ENCODE assay signal across 8 cellular contexts in the genomic region with DNA sequence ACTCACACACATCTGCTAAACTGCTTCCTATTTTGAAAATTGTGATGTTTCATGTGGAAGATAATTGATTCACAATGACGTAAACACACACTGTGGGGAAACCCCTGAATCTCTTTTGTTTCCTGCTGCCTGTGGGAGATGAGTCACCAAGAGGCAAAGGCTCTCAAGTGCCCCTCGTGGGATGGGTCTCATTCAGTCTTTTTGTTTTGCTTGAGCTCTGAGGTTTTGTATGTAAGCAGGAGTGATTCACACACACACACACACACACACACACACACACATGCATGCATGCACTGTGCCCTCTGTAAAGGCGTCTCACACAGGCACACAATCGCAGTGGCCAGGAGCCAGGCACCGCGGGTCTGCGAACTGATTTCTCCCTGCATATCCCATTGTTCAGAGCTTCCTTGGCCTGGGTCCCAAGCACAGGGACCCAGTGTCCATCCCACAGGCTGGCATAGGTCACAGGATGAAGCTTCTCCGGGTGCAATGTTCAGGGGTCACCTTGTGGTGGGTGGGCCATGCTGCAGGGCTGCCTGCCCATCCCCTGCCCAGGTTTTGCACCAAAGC. TPM values are rescaled to one million over a fixed set of nuclear protein-coding genes. Genes with fewer than 3 reads are reported as not detected.
A peak's percentile ranks its signal among the peaks of the same experiment; 100 is the strongest.
DNase-seq lines count a peak whose midpoint lies in the region; ATAC-seq and TF ChIP-seq lines count a peak whose summit lies in the region.

No MANE protein-coding gene starts in this region.

- no peak overlapping the region for H3K27ac ChIP-seq in IMR-90 (ENCODE audit: insufficient read depth, low read length)
- peak overlapping the region; percentile 57 for H3K27ac ChIP-seq in brain microvascular endothelial cell
- H3K27ac ChIP-seq in suprapubic skin: no peak overlapping the region

- no peak overlapping the region for H4K91ac ChIP-seq in IMR-90 (ENCODE audit: insufficient read depth, low read depth, low read length)

- peaks cover 3% of the 10 kb centered on the region; the same call in 1 of the 2 replicates for H3K4me1 ChIP-seq in IMR-90 (ENCODE audit: control insufficient read depth, insufficient read depth, low read length)
- peaks cover 15% of the 10 kb centered on the region for H3K4me1 ChIP-seq in suprapubic skin

- H3K9me3 ChIP-seq in IMR-90 (ENCODE audit: control insufficient read depth, insufficient read depth, low read length) (no peaks in the 10 kb centered on the region), suprapubic skin (no peaks in the 10 kb centered on the region)

- H4K8ac ChIP-seq in IMR-90 (ENCODE audit: low read depth in 2 of 2, low read length in 2 of 2): no peak overlapping the region

- H3K4me3 ChIP-seq in IMR-90 (ENCODE audit: insufficient read depth, low read depth, low read length): no peak overlapping the region
- no peak overlapping the region for H3K4me3 ChIP-seq in brain microvascular endothelial cell (ENCODE audit: low read depth, low read length)
- H3K4me3 ChIP-seq in suprapubic skin: no peak overlapping the region

- H3K36me3 ChIP-seq in IMR-90 (ENCODE audit: control insufficient read depth, insufficient read depth, low read length): no peaks in the 10 kb centered on the region
- H3K36me3 ChIP-seq in brain microvascular endothelial cell (replicated peaks): no peaks in the 10 kb centered on the region
- no peaks in the 10 kb centered on the region for H3K36me3 ChIP-seq in suprapubic skin

- H3K4me1 Mint-ChIP-seq in naive B cell (peaks cover 0 to 15% (median 5%) of the 10 kb centered on the region in 3 donors), type B pancreatic cell (ENCODE audit: unreplicated experiment) (peaks cover 39% of the 10 kb centered on the region)

- POLR2A ChIA-PET in IMR-90 (lab: Charles Lee; ENCODE audit: unreplicated experiment): no interaction called here

- TF ChIP-seq CTCF in IMR-90 (conservative IDR thresholded peaks at IDR 0.05; ENCODE audit: low read depth, low read length) (no peak), brain microvascular endothelial cell (IDR thresholded peaks at IDR 0.05; ENCODE audit: low read depth, low read length, missing control alignments) (no peak), type B pancreatic cell (conservative IDR thresholded peaks at IDR 0.05) (no peak), suprapubic skin (IDR thresholded peaks at IDR 0.05) (no peak)

- no peak overlapping the region for H2BK5ac ChIP-seq in IMR-90 (ENCODE audit: low read depth, low read length, poor library complexity, severe bottlenecking)

- H3K4ac ChIP-seq in IMR-90 (ENCODE audit: low read depth, low read length): no peak overlapping the region

- H4K5ac ChIP-seq in IMR-90 (ENCODE audit: low read depth, low read length): no peak overlapping the region

- no peak overlapping the region; the same call in 1 of the 2 replicates for H2AK5ac ChIP-seq in IMR-90 (ENCODE audit: low read depth, low read length)

- H3K36me3 Mint-ChIP-seq in naive B cell (no peaks in the 10 kb centered on the region), type B pancreatic cell (no peaks in the 10 kb centered on the region)

- in situ Hi-C loops in IMR-90 (cut with MboI; ENCODE audit: low sequenced_read_pairs): no loop called here
- in situ Hi-C loops in brain microvascular endothelial cell (cut with HindIII; ENCODE audit: low pct_ligation_motif_present, low sequenced_read_pairs): no loop called here

- CTCF ChIA-PET in IMR-90 (lab: Yijun Ruan, JAX): interaction anchor here (0.9 kb wide), 1 partner anchor 80 kb away, joined by 4 read pairs; no protein-coding TSS in a partner anchor

- H3K27me3 ChIP-seq in IMR-90 (ENCODE audit: control insufficient read depth, insufficient read depth, low read length) (no peaks in the 10 kb centered on the region; the same call in 1 of the 2 replicates), brain microvascular endothelial cell (replicated peaks) (no peaks in the 10 kb centered on the region), suprapubic skin (no peaks in the 10 kb centered on the region)

- no TSS peak for BruUV-seq in IMR-90 (replicated peaks; lab: Mats Ljungman, UMichigan)

- H3K23ac ChIP-seq in IMR-90 (ENCODE audit: low read depth, low read length): no peak overlapping the region

- H3K18ac ChIP-seq in IMR-90 (ENCODE audit: low read depth, low read length): no peak overlapping the region

- H3K27me3 Mint-ChIP-seq in naive B cell (no peaks in the 10 kb centered on the region), type B pancreatic cell (no peaks in the 10 kb centered on the region)

- H3K27ac Mint-ChIP-seq in naive B cell (peak overlapping the region in 4 of 6 donors; percentile 47 to 95 (median 75)), type B pancreatic cell (peak overlapping the region; percentile 89)

- H3K4me3 Mint-ChIP-seq in naive B cell: no peak overlapping the region
- peak overlapping the region; percentile 24 for H3K4me3 Mint-ChIP-seq in type B pancreatic cell

- WGBS in IMR-90 (ENCODE audit: extremely low coverage in 2 of 2, insufficient read length in 1 of 2), 2 experiments: 20% methylated on average over 1 of the region's 8 CpGs; no CpG with 5 or more reads in 1 of the 2 experiments
- WGBS in suprapubic skin: 31% methylated on average over 8 of the region's 8 CpGs

- dilution Hi-C loops in IMR-90 (cut with HindIII; ENCODE audit: low sequenced_read_pairs, unreplicated experiment): no loop called here

- no peak overlapping the region for H3K14ac ChIP-seq in IMR-90 (replicated peaks; ENCODE audit: low read depth, low read length)

- no peak for TF ChIP-seq POLR2A in IMR-90 (IDR thresholded peaks at IDR 0.05; ENCODE audit: low read depth, low read length)
- TF ChIP-seq POLR2A in suprapubic skin (IDR thresholded peaks at IDR 0.05): no peak

- no peak overlapping the region for H3K4me2 ChIP-seq in IMR-90 (ENCODE audit: low read depth, low read length)

- H2BK15ac ChIP-seq in IMR-90 (ENCODE audit: low read depth, low read length): no peak overlapping the region

- H3K9me1 ChIP-seq in IMR-90 (ENCODE audit: insufficient read depth, low read length): no peaks in the 10 kb centered on the region

- H2AFZ ChIP-seq in IMR-90 (replicated peaks; ENCODE audit: low read length, poor library complexity): peak overlapping the region; percentile 5

- TF ChIP-seq EP300 in suprapubic skin (IDR thresholded peaks at IDR 0.05): no peak

- intact Hi-C loops in IMR-90 (cut with micrococcal nuclease): no loop called here

- no peaks in the 10 kb centered on the region for H3K79me1 ChIP-seq in IMR-90 (ENCODE audit: low read depth in 1 of 2, low read length in 2 of 2)

- no peak for TF ChIP-seq RAD21 in IMR-90 (IDR thresholded peaks at IDR 0.05; ENCODE audit: low read length)

- H3K9me3 Mint-ChIP-seq in naive B cell: no peaks in the 10 kb centered on the region
- H3K9me3 Mint-ChIP-seq in type B pancreatic cell: no peaks in the 10 kb centered on the region

- no peak overlapping the region for H2BK120ac ChIP-seq in IMR-90 (ENCODE audit: low read depth, low read length)

- no peak overlapping the region for H3K56ac ChIP-seq in IMR-90 (ENCODE audit: extremely low read depth, insufficient read depth, low read length)

- H3K9ac ChIP-seq in IMR-90 (ENCODE audit: low read depth, low read length): no peak overlapping the region

- H2BK20ac ChIP-seq in IMR-90 (ENCODE audit: low read depth, low read length): no peak overlapping the region

- H2AK9ac ChIP-seq in IMR-90 (replicated peaks; ENCODE audit: low read depth, low read length, poor library complexity): peak overlapping the region; percentile 72

- no peaks in the 10 kb centered on the region; the same call in 1 of the 2 replicates for H4K20me1 ChIP-seq in IMR-90 (ENCODE audit: insufficient read depth, low read length)

- peak; percentile 82 for ATAC-seq in GM21528 (IDR thresholded peaks at IDR 0.05; ENCODE audit: low FRiP score, unreplicated experiment)
- ATAC-seq in IMR-90 (ENCODE audit: low read depth): peak; percentile 64
- peak; percentile 77 to 80 for ATAC-seq in naive B cell (ENCODE audit: low read depth in 2 of 2)

- DNase-seq in DMS153 treated with DMSO at 0.1 percent for 48 hours (lab: John Stamatoyannopoulos, UW; ENCODE audit: unreplicated experiment) (peak; percentile 85), IMR-90 (peak; percentile 99), T1000 (lab: John Stamatoyannopoulos, UW) (peak; percentile 57), brain microvascular endothelial cell (peak; percentile 99), naive B cell (peak; percentile 11), type B pancreatic cell (ENCODE audit: extremely low spot score, unreplicated experiment) (no peak), suprapubic skin (ENCODE audit: low spot score in 2 of 2) (no peak)

TF ChIP-seq in IMR-90, 13 proteins besides CTCF, POLR2A, EP300 and RAD21 (continues in another document):
- TF ChIP-seq MAFK (IDR thresholded peaks at IDR 0.05; ENCODE audit: low read depth, low read length) (no peak), BHLHE40 (IDR thresholded peaks at IDR 0.05; ENCODE audit: low read depth, low read length) (peak; percentile 45; the same call in 1 of the 2 replicates), MXI1 (IDR thresholded peaks at IDR 0.05; ENCODE audit: borderline replicate concordance, low read depth, low read length) (no peak), CHD1 (IDR thresholded peaks at IDR 0.05; ENCODE audit: low read depth, low read length) (no peak), CEBPB (IDR thresholded peaks at IDR 0.05; ENCODE audit: low read depth, low read length) (peak; percentile 24; the same call in 1 of the 2 replicates), RCOR1 (IDR thresholded peaks at IDR 0.05; ENCODE audit: insufficient replicate concordance, low read length) (no peak), MAZ (IDR thresholded peaks at IDR 0.05; ENCODE audit: borderline replicate concordance, low read depth, low read length) (no peak), NFE2L2 (IDR thresholded peaks at IDR 0.05; ENCODE audit: low read depth, low read length) (no peak), ELK1 (IDR thresholded peaks at IDR 0.05; ENCODE audit: borderline replicate concordance, low read depth, low read length) (no peak), FOS (IDR thresholded peaks at IDR 0.05; ENCODE audit: low read depth, low read length) (peak; percentile 95)

RNA-seq across cellular contexts. Expression of gene ARHGEF4, which starts 12.1 kb away (rescaled TPM):
- total RNA-seq in IMR-90 (2012; rRNA removed) (2.7 and 3.3 TPM in 2 replicates), type B pancreatic cell (ENCODE audit: low replicate concordance) (15.7 and 31.4 TPM in 2 replicates), suprapubic skin (100 to 1,000 TPM; 108 to 378 (median 134) TPM)
- polyA plus RNA-seq in IMR-90 (2012; rRNA removed) (5.0 and 6.5 TPM in 2 replicates), naive B cell (ENCODE audit: low read depth in 6 of 6) (not detected)
- 1.7 and 5.6 TPM in 2 replicates for polyA plus RNA-seq in IMR-90 (2012; cell fraction: cytosol; rRNA removed)
- polyA plus RNA-seq in IMR-90 (2012; cell fraction: nucleus; rRNA removed; ENCODE audit: low replicate concordance): 19.3 and 36.1 TPM in 2 replicates

Comparison
In these comparisons a context has a peak if more than half of its experiments do, and no peak if none do; other contexts are left out.
1. DNase-seq: peak in DMS153 treated with DMSO at 0.1 percent for 48 hours (single experiment), IMR-90 (single experiment), T1000 (single experiment), brain microvascular endothelial cell (single experiment) and naive B cell (single experiment); none in type B pancreatic cell (single experiment) and suprapubic skin (0 of 2).
2. Peak in every context shown above with its lines, with median percentiles within 50 percentile points of each other: ATAC-seq.